Comparison of ENCODE assay signal across 35 cellular contexts in the genomic region with DNA sequence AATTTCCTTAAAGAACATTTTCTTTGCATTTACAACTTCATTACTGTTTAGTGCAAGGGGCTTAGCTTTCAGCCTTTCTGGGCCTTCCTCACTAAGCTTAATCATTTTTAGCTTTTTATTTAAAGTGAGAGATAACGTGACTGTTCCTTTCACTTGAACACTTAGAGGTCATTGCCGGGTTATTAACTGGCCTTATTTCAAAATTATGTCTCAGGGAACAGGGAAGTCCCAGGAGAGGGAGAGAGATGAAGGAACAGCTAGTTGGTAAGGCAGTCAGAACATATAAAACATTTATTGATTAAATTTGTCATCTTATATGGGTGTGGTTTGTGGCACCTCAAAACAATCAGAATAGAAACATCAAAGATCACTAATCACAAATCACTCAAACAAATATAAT.
"Had no signal": no experiment of that assay in that cellular context is flagged by ENCODE, and none has a peak within 500 bp of the region (broad histone marks: within the 10 kb centered on the region; RNA-seq: fewer than 3 reads in every experiment).

No MANE protein-coding gene starts in this region.

- H3K4me1 Mint-ChIP-seq: activated T-helper 17 cell treated with anti-CD3 and anti-CD28 coated beads, Interleukin-2, amount 50 U/mL, for 72 hours had no signal

- H3K27ac Mint-ChIP-seq: activated B cell treated with CpG ODN at 0.5 μM for 24 hours; activated CD4-positive, alpha-beta memory T cell treated with anti-CD3 and anti-CD28 coated beads for 36 hours; activated CD4-positive, alpha-beta T cell treated with anti-CD3 and anti-CD28 coated beads, Interleukin-2, amount 10 ng/mL, durations not matched to agents 24 days and 14 days; activated CD8-positive, alpha-beta T cell treated with anti-CD3 and anti-CD28 coated beads for 36 hours; activated naive CD4-positive, alpha-beta T cell treated with anti-CD3 and anti-CD28 coated beads, Interleukin-2, amount 10 ng/mL, durations not matched to agents 7 days and 5 days; activated naive CD4-positive, alpha-beta T cell treated with anti-CD3 and anti-CD28 coated beads, Interleukin-2, amount 50 U/mL, for 24 hours; activated naive CD8-positive, alpha-beta T cell; activated naive CD8-positive, alpha-beta T cell treated with anti-CD3 and anti-CD28 coated beads, Interleukin-2, amount 10 ng/mL, durations not matched to agents 7 days and 5 days; activated naive CD8-positive, alpha-beta T cell treated with anti-CD3 and anti-CD28 coated beads, Interleukin-2, amount 50 U/mL, for 24 hours; activated T-helper 1 cell treated with anti-CD3 and anti-CD28 coated beads, Interleukin-12 subunit alpha, Interleukin-12 subunit beta, Interleukin-2, Interleukin-4 antibody, amounts not matched to agents 30 ng/mL and 10 ng/mL and 1 ng/mL, durations not matched to agents 14 hours and 24 hours and 36 hours; activated T-helper 17 cell treated with anti-CD3 and anti-CD28 coated beads, Interleukin-2, amount 50 U/mL, for 72 hours; brain; T-helper 1 cell treated with Interleukin-12 subunit alpha and Interleukin-12 subunit beta and Interleukin-4 antibody, amounts not matched to agents 30 μg/mL and 1 μg/mL, for 36 hours; T-helper 2 cell treated with Interferon-gamma antibody and Interleukin-4, amounts not matched to agents 5 μg/mL and 100 μg/mL, for 36 hours had no signal

- H3K36me3 Mint-ChIP-seq: activated naive CD4-positive, alpha-beta T cell treated with anti-CD3 and anti-CD28 coated beads, Interleukin-2, amount 10 ng/mL, durations not matched to agents 7 days and 5 days had no signal

- H3K27ac ChIP-seq: adrenal gland, cardiac muscle cell, VCaP had no signal

- H3K9me3 ChIP-seq: adrenal gland had no signal

- H3K4me3 ChIP-seq: adrenal gland, cardiac muscle cell had no signal

- H3K9me3 Mint-ChIP-seq: activated T-helper 1 cell treated with anti-CD3 and anti-CD28 coated beads, Interleukin-12 subunit alpha, Interleukin-12 subunit beta, Interleukin-2, Interleukin-4 antibody, amounts not matched to agents 30 ng/mL and 10 ng/mL and 1 ng/mL, durations not matched to agents 14 hours and 24 hours and 36 hours; activated T-helper 17 cell treated with anti-CD3 and anti-CD28 coated beads, Interleukin-2, amount 50 U/mL, for 72 hours; T-helper 1 cell treated with Interleukin-12 subunit alpha and Interleukin-12 subunit beta and Interleukin-4 antibody, amounts not matched to agents 30 μg/mL and 1 μg/mL, for 36 hours; T-helper 2 cell treated with Interferon-gamma antibody and Interleukin-4, amounts not matched to agents 5 μg/mL and 100 μg/mL, for 36 hours had no signal

- H3K27me3 Mint-ChIP-seq: activated B cell treated with CpG ODN at 0.5 μM for 24 hours; activated CD4-positive, alpha-beta memory T cell treated with anti-CD3 and anti-CD28 coated beads for 36 hours; activated CD4-positive, alpha-beta T cell treated with anti-CD3 and anti-CD28 coated beads, Interleukin-2, amount 10 ng/mL, durations not matched to agents 24 days and 14 days; activated CD8-positive, alpha-beta T cell treated with anti-CD3 and anti-CD28 coated beads for 36 hours; activated naive CD4-positive, alpha-beta T cell treated with anti-CD3 and anti-CD28 coated beads, Interleukin-2, amount 10 ng/mL, durations not matched to agents 7 days and 5 days; activated naive CD4-positive, alpha-beta T cell treated with anti-CD3 and anti-CD28 coated beads, Interleukin-2, amount 50 U/mL, for 24 hours; activated naive CD8-positive, alpha-beta T cell; activated naive CD8-positive, alpha-beta T cell treated with anti-CD3 and anti-CD28 coated beads, Interleukin-2, amount 10 ng/mL, durations not matched to agents 7 days and 5 days; activated naive CD8-positive, alpha-beta T cell treated with anti-CD3 and anti-CD28 coated beads, Interleukin-2, amount 50 U/mL, for 24 hours; activated T-helper 17 cell treated with anti-CD3 and anti-CD28 coated beads, Interleukin-2, amount 50 U/mL, for 72 hours had no signal

- H3K27me3 ChIP-seq: adrenal gland, cardiac muscle cell had no signal

- DNase-seq: activated B cell treated with CpG ODN at 0.5 μM for 24 hours; activated CD4-positive, alpha-beta memory T cell treated with anti-CD3 and anti-CD28 coated beads for 36 hours; activated CD4-positive, alpha-beta T cell treated with anti-CD3 and anti-CD28 coated beads for 4 hours; activated CD4-positive, alpha-beta T cell treated with anti-CD3 and anti-CD28 coated beads, Interleukin-2, amount 10 ng/mL, durations not matched to agents 24 days and 14 days; activated CD4-positive, alpha-beta T cell treated with anti-CD3 and anti-CD28 coated beads, Interleukin-2, amount 50 U/mL, for 1 hour; activated CD4-positive, alpha-beta T cell treated with anti-CD3 and anti-CD28 coated beads, Interleukin-2, amount 50 U/mL, for 4 hours; activated CD4-positive, CD25-positive, alpha-beta regulatory T cell treated with anti-CD3 and anti-CD28 coated beads, Interleukin-2, amount 50 U/mL, for 72 hours; activated CD8-positive, alpha-beta memory T cell treated with anti-CD3 and anti-CD28 coated beads, Interleukin-2, amount 50 U/mL, for 4 hours; activated CD8-positive, alpha-beta T cell treated with anti-CD3 and anti-CD28 coated beads for 36 hours; activated effector memory CD4-positive, alpha-beta T cell treated with anti-CD3 and anti-CD28 coated beads, Interleukin-2, amount 50 U/mL, for 16 hours; activated gamma-delta T cell treated with Interleukin-2 at 50 U/mL for 16 hours; activated naive CD4-positive, alpha-beta T cell; activated naive CD4-positive, alpha-beta T cell treated with anti-CD3 and anti-CD28 coated beads, Interleukin-2, amount 10 ng/mL, durations not matched to agents 7 days and 5 days; activated naive CD8-positive, alpha-beta T cell treated with anti-CD3 and anti-CD28 coated beads, Interleukin-2, amount 10 ng/mL, durations not matched to agents 7 days and 5 days; activated naive CD8-positive, alpha-beta T cell treated with anti-CD3 and anti-CD28 coated beads, Interleukin-2, amount 50 U/mL, for 24 hours; activated T-cell treated with anti-CD3 and anti-CD28 coated beads for 4 hours; activated T-cell treated with anti-CD3 and anti-CD28 coated beads, Interleukin-2, amount 50 U/mL, for 1 hour; activated T-cell treated with anti-CD3 and anti-CD28 coated beads, Interleukin-2, amount 50 U/mL, for 4 hours; adrenal gland; amniotic stem cell; aorta; central memory CD4-positive, alpha-beta T cell; SW 1271; T-helper 1 cell; T-helper 2 cell; T-helper 9 cell had no signal

- H3K36me3 ChIP-seq: adrenal gland, cardiac muscle cell had no signal

- ATAC-seq: activated CD8-positive, alpha-beta T cell treated with anti-CD3 and anti-CD28 coated beads for 36 hours; activated naive CD8-positive, alpha-beta T cell treated with anti-CD3 and anti-CD28 coated beads, Interleukin-2, amount 50 U/mL, for 24 hours; activated T-cell treated with anti-CD3 and anti-CD28 coated beads, Interleukin-2, amount 50 U/mL, for 4 hours; activated T-helper 17 cell treated with anti-CD3 and anti-CD28 coated beads, Interleukin-2, amount 50 U/mL, for 72 hours had no signal

- H3K4me3 Mint-ChIP-seq: activated B cell treated with CpG ODN at 0.5 μM for 24 hours; activated CD4-positive, alpha-beta memory T cell treated with anti-CD3 and anti-CD28 coated beads for 36 hours; activated CD4-positive, alpha-beta T cell treated with anti-CD3 and anti-CD28 coated beads, Interleukin-2, amount 10 ng/mL, durations not matched to agents 24 days and 14 days; activated CD8-positive, alpha-beta T cell treated with anti-CD3 and anti-CD28 coated beads for 36 hours; activated naive CD4-positive, alpha-beta T cell treated with anti-CD3 and anti-CD28 coated beads, Interleukin-2, amount 10 ng/mL, durations not matched to agents 7 days and 5 days; activated naive CD4-positive, alpha-beta T cell treated with anti-CD3 and anti-CD28 coated beads, Interleukin-2, amount 50 U/mL, for 24 hours; activated naive CD8-positive, alpha-beta T cell; activated naive CD8-positive, alpha-beta T cell treated with anti-CD3 and anti-CD28 coated beads, Interleukin-2, amount 10 ng/mL, durations not matched to agents 7 days and 5 days; activated naive CD8-positive, alpha-beta T cell treated with anti-CD3 and anti-CD28 coated beads, Interleukin-2, amount 50 U/mL, for 24 hours; activated T-cell treated with anti-CD3 and anti-CD28 coated beads, Interleukin-2, amount 50 U/mL, for 4 hours; activated T-helper 1 cell treated with anti-CD3 and anti-CD28 coated beads, Interleukin-12 subunit alpha, Interleukin-12 subunit beta, Interleukin-2, Interleukin-4 antibody, amounts not matched to agents 30 ng/mL and 10 ng/mL and 1 ng/mL, durations not matched to agents 14 hours and 24 hours and 36 hours; activated T-helper 17 cell treated with anti-CD3 and anti-CD28 coated beads, Interleukin-2, amount 50 U/mL, for 72 hours; brain; T-helper 1 cell treated with Interleukin-12 subunit alpha and Interleukin-12 subunit beta and Interleukin-4 antibody, amounts not matched to agents 30 μg/mL and 1 μg/mL, for 36 hours; T-helper 2 cell treated with Interferon-gamma antibody and Interleukin-4, amounts not matched to agents 5 μg/mL and 100 μg/mL, for 36 hours had no signal
